18 cellular contexts compared by ENCODE assay signal in genomic region chr1:55063562-55063942, GRCh38. TPM values are rescaled to one million over a fixed set of nuclear protein-coding genes. Genes with fewer than 3 reads are reported as not detected.
"Had no signal": no experiment of that assay in that cellular context is flagged by ENCODE, and none has a peak within 500 bp of the region (broad histone marks: within the 10 kb centered on the region; RNA-seq: fewer than 3 reads in every experiment).

No MANE protein-coding gene starts in this region.

- H3K9me3 ChIP-seq: body of pancreas, psoas muscle, sigmoid colon, testis, upper lobe of left lung had no signal

- ATAC-seq: activated CD4-positive, alpha-beta T cell treated with anti-CD3 and anti-CD28 coated beads for 36 hours; activated T-cell treated with anti-CD3 and anti-CD28 coated beads, Interleukin-2, amount 50 U/mL, for 72 hours; stimulated activated naive CD8-positive, alpha-beta T cell treated with anti-CD3 and anti-CD28 coated beads, Interleukin-15, amount 100 ng/mL, for 72 hours had no signal

- H3K4me3 Mint-ChIP-seq: activated CD4-positive, alpha-beta T cell treated with anti-CD3 and anti-CD28 coated beads for 36 hours; activated CD8-positive, alpha-beta T cell treated with anti-CD3 and anti-CD28 coated beads for 36 hours; activated naive CD8-positive, alpha-beta T cell; activated T-cell treated with anti-CD3 and anti-CD28 coated beads, Interleukin-2, amount 50 U/mL, for 72 hours; nephron progenitor cell; stimulated activated naive CD8-positive, alpha-beta T cell treated with anti-CD3 and anti-CD28 coated beads, Interleukin-15, amount 100 ng/mL, for 72 hours; T-helper 1 cell treated with Interleukin-12 subunit alpha and Interleukin-12 subunit beta and Interleukin-4 antibody, amounts not matched to agents 30 μg/mL and 1 μg/mL, for 36 hours had no signal

- H3K27ac Mint-ChIP-seq: activated CD4-positive, alpha-beta T cell treated with anti-CD3 and anti-CD28 coated beads for 36 hours; activated CD8-positive, alpha-beta T cell treated with anti-CD3 and anti-CD28 coated beads for 36 hours; activated naive CD8-positive, alpha-beta T cell; activated T-cell treated with anti-CD3 and anti-CD28 coated beads, Interleukin-2, amount 50 U/mL, for 72 hours; nephron progenitor cell; stimulated activated naive CD8-positive, alpha-beta T cell treated with anti-CD3 and anti-CD28 coated beads, Interleukin-15, amount 100 ng/mL, for 72 hours; T-helper 1 cell treated with Interleukin-12 subunit alpha and Interleukin-12 subunit beta and Interleukin-4 antibody, amounts not matched to agents 30 μg/mL and 1 μg/mL, for 36 hours had no signal

- H3K27ac ChIP-seq: body of pancreas, psoas muscle, testis had no signal

- H3K4me3 ChIP-seq: body of pancreas, psoas muscle, sigmoid colon, testis, upper lobe of left lung had no signal

- H3K27me3 ChIP-seq: body of pancreas, sigmoid colon, testis, upper lobe of left lung had no signal

- DNase-seq: activated CD8-positive, alpha-beta memory T cell treated with anti-CD3 and anti-CD28 coated beads, Interleukin-2, amount 50 U/mL, for 48 hours; activated gamma-delta T cell; activated T-cell treated with anti-CD3 and anti-CD28 coated beads, Interleukin-2, amount 50 U/mL, for 72 hours; amniotic stem cell; body of pancreas; mesendoderm; nephron progenitor cell; psoas muscle; sigmoid colon; stimulated activated CD4-positive, alpha-beta T cell treated with anti-CD3 and anti-CD28 coated beads, Interleukin-1b, Interleukin-23, amount 100 ng/mL, for 48 hours; stimulated activated naive CD8-positive, alpha-beta T cell treated with anti-CD3 and anti-CD28 coated beads, Interleukin-15, amount 100 ng/mL, for 72 hours; testis had no signal

- H3K4me1 ChIP-seq: body of pancreas, testis had no signal

- H3K4me1 Mint-ChIP-seq: nephron progenitor cell had no signal

- H3K27me3 Mint-ChIP-seq: activated CD4-positive, alpha-beta T cell treated with anti-CD3 and anti-CD28 coated beads for 36 hours; activated CD8-positive, alpha-beta T cell treated with anti-CD3 and anti-CD28 coated beads for 36 hours; activated naive CD8-positive, alpha-beta T cell; stimulated activated naive CD8-positive, alpha-beta T cell treated with anti-CD3 and anti-CD28 coated beads, Interleukin-15, amount 100 ng/mL, for 72 hours had no signal

- FAIRE-seq: colon had no signal

- H3K9me3 Mint-ChIP-seq: activated CD8-positive, alpha-beta T cell treated with anti-CD3 and anti-CD28 coated beads for 36 hours; activated T-cell treated with anti-CD3 and anti-CD28 coated beads, Interleukin-2, amount 50 U/mL, for 72 hours; nephron progenitor cell; stimulated activated naive CD8-positive, alpha-beta T cell treated with anti-CD3 and anti-CD28 coated beads, Interleukin-15, amount 100 ng/mL, for 72 hours; T-helper 1 cell treated with Interleukin-12 subunit alpha and Interleukin-12 subunit beta and Interleukin-4 antibody, amounts not matched to agents 30 μg/mL and 1 μg/mL, for 36 hours had no signal

RNA-seq across cellular contexts. Expression of gene PCSK9, which starts 24.2 kb away (rescaled TPM):
- total RNA-seq: activated CD4-positive, alpha-beta T cell treated with anti-CD3 and anti-CD28 coated beads for 36 hours; activated CD8-positive, alpha-beta T cell treated with anti-CD3 and anti-CD28 coated beads for 36 hours; activated T-cell treated with anti-CD3 and anti-CD28 coated beads, Interleukin-2, amount 50 U/mL, for 72 hours; psoas muscle had no signal
